ENCODE assay signal across 11 cellular contexts in genomic region chr11:62565100-62565802, GRCh38. TPM values are rescaled to one million over a fixed set of nuclear protein-coding genes. Genes with fewer than 3 reads are reported as not detected.
A peak's percentile ranks its signal among the peaks of the same experiment; 100 is the strongest.
DNase-seq lines count a peak whose midpoint lies in the region; ATAC-seq and TF ChIP-seq lines count a peak whose summit lies in the region.
"Had no signal": no experiment of that assay in that cellular context is flagged by ENCODE, and none has a peak within 500 bp of the region (broad histone marks: within the 10 kb centered on the region; RNA-seq: fewer than 3 reads in every experiment).

No MANE protein-coding gene starts in this region.

- H3K36me3 ChIP-seq in Loucy (ENCODE audit: insufficient read depth, low read length) (peaks cover 79% of the 10 kb centered on the region; the same call in 1 of the 2 replicates), trophoblast cell (ENCODE audit: control insufficient read depth in 1 of 2, insufficient read depth in 2 of 2, low read length in 2 of 2) (peaks cover 42 to 67% of the 10 kb centered on the region in 2 experiments)

- H3K79me1 ChIP-seq in trophoblast cell (ENCODE audit: low read length), result no peaks in the 10 kb centered on the region

- no peak overlapping the region for H2BK5ac ChIP-seq in trophoblast cell (ENCODE audit: low read depth, low read length, poor library complexity)

- intact Hi-C loops in left colon (cut with DNase I, micrococcal nuclease), result no loop called here

- H3K18ac ChIP-seq in trophoblast cell (ENCODE audit: low read length), result no peak overlapping the region

- peak; percentile 54 for ATAC-seq in left lobe of liver
- ATAC-seq in left colon, result no peak
- ATAC-seq: pancreas had no signal

- no peak overlapping the region for H2AK5ac ChIP-seq in trophoblast cell (ENCODE audit: low read length)

- H3K9me3 ChIP-seq in Loucy (ENCODE audit: insufficient read depth, low read depth, low read length), result no peaks in the 10 kb centered on the region
- no peaks in the 10 kb centered on the region for H3K9me3 ChIP-seq in trophoblast cell (ENCODE audit: insufficient read depth, low read depth, low read length)
- H3K9me3 ChIP-seq: esophagus muscularis mucosa, pancreas had no signal

- TF ChIP-seq CTCF in 22Rv1 (IDR thresholded peaks at IDR 0.05) (no peak), Loucy (conservative IDR thresholded peaks at IDR 0.05; ENCODE audit: low read length) (no peak)

- H4K8ac ChIP-seq in trophoblast cell (ENCODE audit: low read depth, low read length), result no peak overlapping the region

- no CpG with 5 or more reads among the region's 5 CpGs for WGBS in trophoblast cell (ENCODE audit: extremely low coverage, insufficient coverage, insufficient read length)

- no peak overlapping the region for H4K12ac ChIP-seq in trophoblast cell (ENCODE audit: low read depth, low read length)

- H3F3A ChIP-seq in Loucy (ENCODE audit: low read depth), result no peaks in the 10 kb centered on the region; the same call in 1 of the 2 replicates

- H2BK12ac ChIP-seq in trophoblast cell (ENCODE audit: low read length), result no peak overlapping the region

- H2AFZ ChIP-seq in Loucy (ENCODE audit: low read length) (no peak overlapping the region), trophoblast cell (ENCODE audit: insufficient read depth, low read length, poor library complexity) (no peak overlapping the region)

- peaks cover 35% of the 10 kb centered on the region for H3K4me1 ChIP-seq in Loucy (ENCODE audit: insufficient read depth, low read length, poor library complexity, severe bottlenecking)
- H3K4me1 ChIP-seq in trophoblast cell (ENCODE audit: control insufficient read depth in 1 of 2, insufficient read depth in 2 of 2, low read length in 2 of 2), result peaks cover 0 to under 1% of the 10 kb centered on the region in 2 experiments

- H3K9ac ChIP-seq in Loucy (ENCODE audit: low read depth, low read length, poor library complexity, severe bottlenecking), result peak overlapping the region; percentile 33
- no peak overlapping the region for H3K9ac ChIP-seq in trophoblast cell (ENCODE audit: low read length)

- no peak overlapping the region for H3K14ac ChIP-seq in trophoblast cell (ENCODE audit: low read length)

- H3K79me2 ChIP-seq in Loucy (ENCODE audit: insufficient read depth, low read length) (peaks cover 66% of the 10 kb centered on the region), trophoblast cell (ENCODE audit: control insufficient read depth, insufficient read depth, low read length, poor library complexity) (no peaks in the 10 kb centered on the region)

- H2BK120ac ChIP-seq in trophoblast cell (ENCODE audit: insufficient read depth, low read length, poor library complexity), result no peak overlapping the region

- no peak overlapping the region for H3K4ac ChIP-seq in trophoblast cell (ENCODE audit: low read depth, low read length)

- peak overlapping the region; percentile 43 for H3K27ac ChIP-seq in 22Rv1
- no peak overlapping the region for H3K27ac ChIP-seq in trophoblast cell (ENCODE audit: low read depth, low read length)
- H3K27ac ChIP-seq: pancreas had no signal

- peak overlapping the region; percentile 58 for H3K4me2 ChIP-seq in Loucy (ENCODE audit: low read depth, low read length, poor library complexity, severe bottlenecking)
- H3K4me2 ChIP-seq in trophoblast cell (ENCODE audit: low read length), result no peak overlapping the region

- H4K91ac ChIP-seq in trophoblast cell (ENCODE audit: low read depth, low read length), result no peak overlapping the region

- H3K23ac ChIP-seq in trophoblast cell (ENCODE audit: low read length), result no peak overlapping the region

- no peak for DNase-seq in left lobe of liver (ENCODE audit: low spot score)
- DNase-seq in left colon, result no peak
- DNase-seq in SIG-M5 treated with dmso at 0.1 percent for 504 hours (lab: John Stamatoyannopoulos, UW; ENCODE audit: unreplicated experiment), result no peak
- no peak for DNase-seq in trophoblast cell
- DNase-seq: activated CD4-positive, CD25-positive, alpha-beta regulatory T cell treated with anti-CD3 and anti-CD28 coated beads, Interleukin-2, amount 50 U/mL, for 72 hours; hypothalamus; mammary epithelial cell; pancreas had no signal

- no peaks in the 10 kb centered on the region for H3K9me2 ChIP-seq in Loucy (replicated peaks; ENCODE audit: low read depth, low read length)

- peaks cover 69% of the 10 kb centered on the region for H4K20me1 ChIP-seq in Loucy (ENCODE audit: insufficient read depth, low read length, poor library complexity, severe bottlenecking)

- H3K4me3 ChIP-seq in Loucy (ENCODE audit: low read length, poor library complexity, severe bottlenecking) (no peak overlapping the region), trophoblast cell (ENCODE audit: low read depth, low read length) (no peak overlapping the region)
- H3K4me3 ChIP-seq: esophagus muscularis mucosa, pancreas had no signal

- H3K27me3 ChIP-seq in Loucy (ENCODE audit: insufficient read depth, low read length, poor library complexity, severe bottlenecking) (no peaks in the 10 kb centered on the region), trophoblast cell (ENCODE audit: insufficient read depth, low read length) (no peaks in the 10 kb centered on the region)
- H3K27me3 ChIP-seq: esophagus muscularis mucosa, pancreas had no signal

RNA-seq across cellular contexts. Expression of gene EEF1G, which starts 8.4 kb away (rescaled TPM):
- 441 TPM for total RNA-seq in left lobe of liver
- total RNA-seq in left colon, result 1,000 to 10,000 TPM; 1,192 to 1,207 TPM
- polyA plus RNA-seq in trophoblast cell (2013), result 1,102 and 1,140 TPM in 2 replicates

RNA-seq across cellular contexts. Expression of gene AHNAK, which starts 18.6 kb away (rescaled TPM):
- total RNA-seq in left lobe of liver (115 TPM), left colon (100 to 1,000 TPM; 629 to 631 TPM)
- polyA plus RNA-seq in trophoblast cell (2013), result 191 and 221 TPM in 2 replicates

RNA-seq across cellular contexts. Expression of gene TUT1, which starts 26.1 kb away (rescaled TPM):
- total RNA-seq in left lobe of liver (32.6 TPM), left colon (10 to 100 TPM; 14.0 to 14.7 TPM)
- polyA plus RNA-seq in trophoblast cell (2013), result 11.3 and 11.8 TPM in 2 replicates

RNA-seq across cellular contexts. Expression of gene MTA2, which starts 36.4 kb away (rescaled TPM):
- total RNA-seq in left lobe of liver, result 24.4 TPM
- 10 to 100 TPM; 84.5 to 96.6 TPM for total RNA-seq in left colon
- 70.5 and 71.0 TPM in 2 replicates for polyA plus RNA-seq in trophoblast cell (2013)

RNA-seq across cellular contexts. Expression of gene EML3, which starts 47.3 kb away (rescaled TPM):
- total RNA-seq in left lobe of liver (29.9 TPM), left colon (10 to 100 TPM; 45.4 to 57.9 TPM)
- polyA plus RNA-seq in trophoblast cell (2013), result 33.4 and 36.1 TPM in 2 replicates
